ENCODE assay signal across 25 cellular contexts in the genomic region with DNA sequence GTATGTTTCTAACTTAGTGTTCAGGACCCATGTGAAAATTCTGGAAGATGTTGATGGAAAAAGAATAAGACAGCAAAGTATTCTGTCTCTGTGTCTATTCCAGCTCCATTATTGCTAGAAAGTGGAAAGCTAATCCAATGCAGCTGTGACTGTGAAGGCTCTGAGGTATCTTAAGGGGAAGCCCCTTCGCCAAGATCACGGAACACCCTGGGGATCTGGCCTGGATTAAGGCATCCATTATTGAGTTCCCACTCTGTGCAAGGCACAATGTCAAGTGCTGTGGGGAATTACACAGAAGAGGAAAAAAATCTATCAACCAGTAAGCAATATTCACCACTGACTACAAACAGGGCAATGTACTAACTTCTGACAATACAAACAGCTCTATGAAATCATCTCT.
"Had no signal": no experiment of that assay in that cellular context is flagged by ENCODE, and none has a peak within 500 bp of the region (broad histone marks: within the 10 kb centered on the region; RNA-seq: fewer than 3 reads in every experiment).

No MANE protein-coding gene starts in this region.

- ATAC-seq: left lung; lower lobe of right lung; mucosa of descending colon; natural killer cell treated with Interleukin-12 subunit alpha and Interleukin-12 subunit beta and Interleukin-15 and Interleukin-18, amount 100 ng/mL, for 72 hours; right lobe of liver; stimulated activated effector memory CD8-positive, alpha-beta T cell treated with anti-CD3 and anti-CD28 coated beads, Interleukin-12 subunit alpha, Interleukin-12 subunit beta, amount 100 ng/mL, for 72 hours had no signal

- H3K4me1 ChIP-seq: left lung, prostate gland, right lobe of liver had no signal

- H3K4me3 ChIP-seq: coronary artery, esophagus muscularis mucosa, hepatocyte, left lung, lower lobe of right lung, mucosa of descending colon, prostate gland, right lobe of liver, smooth muscle cell, stomach, thyroid gland, vagina had no signal

- DNase-seq: dermis blood vessel endothelial cell; effector memory CD4-positive, alpha-beta T cell; foreskin melanocyte; kidney; left lung; lower lobe of right lung; mucosa of descending colon; naive B cell; nucleus accumbens; right lobe of liver; stimulated activated CD4-positive, alpha-beta T cell treated with anti-CD3 and anti-CD28 coated beads, Interleukin-12 subunit alpha, Interleukin-12 subunit beta, amount 100 ng/mL, for 4 hours; stimulated activated CD4-positive, alpha-beta T cell treated with anti-CD3 and anti-CD28 coated beads, Interleukin-2, amount 100 ng/mL, for 24 hours; stimulated activated CD4-positive, alpha-beta T cell treated with anti-CD3 and anti-CD28 coated beads, Interleukin-4, amount 100 ng/mL, for 24 hours; stimulated activated naive CD4-positive, alpha-beta T cell treated with Interleukin-2 at 50 U/mL for 16 hours; stomach; thyroid gland; trophoblast cell had no signal

- H3K27me3 ChIP-seq: esophagus muscularis mucosa, hepatocyte, left lung, right lobe of liver, stomach, thyroid gland, vagina had no signal

- H3K36me3 ChIP-seq: esophagus muscularis mucosa, left lung, lower lobe of right lung, prostate gland, right lobe of liver, stomach, thyroid gland, vagina had no signal

- H3K27ac ChIP-seq: coronary artery, esophagus muscularis mucosa, left lung, lower lobe of right lung, prostate gland, right lobe of liver, stomach, thyroid gland, vagina had no signal

- H3K9me3 ChIP-seq: esophagus muscularis mucosa, left lung, lower lobe of right lung, mucosa of descending colon, prostate gland, right lobe of liver, stomach, thyroid gland, vagina had no signal
